8 cellular contexts compared by ENCODE assay signal in genomic region chr9:131046581-131047202, GRCh38. TPM values are rescaled to one million over a fixed set of nuclear protein-coding genes. Genes with fewer than 3 reads are reported as not detected.
DNase-seq lines count a peak whose midpoint lies in the region; ATAC-seq and TF ChIP-seq lines count a peak whose summit lies in the region.

No MANE protein-coding gene starts in this region.

- no peaks in the 10 kb centered on the region for H3K27me3 Mint-ChIP-seq in activated naive CD4-positive, alpha-beta T cell treated with anti-CD3 and anti-CD28 coated beads, Interleukin-2, amount 50 U/mL, for 24 hours

- H3K4me1 ChIP-seq in cardiac muscle cell (ENCODE audit: low read depth) (no peaks in the 10 kb centered on the region), vagina (no peaks in the 10 kb centered on the region)

- TF ChIP-seq POLR2A in vagina (IDR thresholded peaks at IDR 0.05) = no peak

- H3K36me3 ChIP-seq in cardiac muscle cell = no peaks in the 10 kb centered on the region
- peaks cover 0 to 4% of the 10 kb centered on the region in 2 donors for H3K36me3 ChIP-seq in vagina

- TF ChIP-seq CTCF in GM10248 (IDR thresholded peaks at IDR 0.05; ENCODE audit: control extremely low read depth, extremely low read depth, low read depth, missing control alignments) (peak; percentile 96), LNCAP (IDR thresholded peaks at IDR 0.05) (peak; percentile 96), cardiac muscle cell (IDR thresholded peaks at IDR 0.05; ENCODE audit: low read depth, low read length) (peak; percentile 94), vagina (IDR thresholded peaks at IDR 0.05) (peak; percentile 84 to 90 (median 85))

- H3K9me3 Mint-ChIP-seq in activated naive CD4-positive, alpha-beta T cell treated with anti-CD3 and anti-CD28 coated beads, Interleukin-2, amount 50 U/mL, for 24 hours = no peaks in the 10 kb centered on the region

- H3K27ac ChIP-seq in cardiac muscle cell = no peak overlapping the region
- H3K27ac ChIP-seq in vagina = no peak overlapping the region

- H3K9me3 ChIP-seq in cardiac muscle cell (ENCODE audit: low read depth) = no peaks in the 10 kb centered on the region
- no peaks in the 10 kb centered on the region for H3K9me3 ChIP-seq in vagina

- DNase-seq in GM10248 (ENCODE audit: extremely low spot score) = peak; percentile 88
- peak; percentile 46 for DNase-seq in SKM-1 treated with dmso at 0.1 percent for 144 hours (lab: John Stamatoyannopoulos, UW; ENCODE audit: unreplicated experiment)
- DNase-seq in cardiac muscle cell (ENCODE audit: low read depth in 1 of 2, low spot score in 1 of 2) = peak; percentile 73 to 86
- DNase-seq in putamen (ENCODE audit: low spot score) = peak; percentile 55
- DNase-seq in vagina (ENCODE audit: extremely low spot score in 2 of 2) = no peak

- POLR2A ChIA-PET in GM10248 (lab: Yijun Ruan, JAX) = no interaction called here

- no peaks in the 10 kb centered on the region for H3K36me3 Mint-ChIP-seq in activated naive CD4-positive, alpha-beta T cell treated with anti-CD3 and anti-CD28 coated beads, Interleukin-2, amount 50 U/mL, for 24 hours

- no peak for ATAC-seq in HG03095 (IDR thresholded peaks at IDR 0.05; ENCODE audit: unreplicated experiment)

- H3K4me3 ChIP-seq in cardiac muscle cell = no peak overlapping the region
- H3K4me3 ChIP-seq in vagina = no peak overlapping the region

- CTCF ChIA-PET in GM10248 (lab: Yijun Ruan, JAX) = interaction anchor here (0.6 to 4.7 kb wide), 49 partner anchors 10 to 584 kb away, joined by 3 to 73 read pairs (median 4); partner anchors contain the start of gene EXOSC2

- H3K27ac Mint-ChIP-seq in activated naive CD4-positive, alpha-beta T cell treated with anti-CD3 and anti-CD28 coated beads, Interleukin-2, amount 50 U/mL, for 24 hours = no peak overlapping the region

- peaks cover 9% of the 10 kb centered on the region for H3K4me1 Mint-ChIP-seq in activated naive CD4-positive, alpha-beta T cell treated with anti-CD3 and anti-CD28 coated beads, Interleukin-2, amount 50 U/mL, for 24 hours

- peak overlapping the region; percentile 42 for H3K4me3 Mint-ChIP-seq in activated naive CD4-positive, alpha-beta T cell treated with anti-CD3 and anti-CD28 coated beads, Interleukin-2, amount 50 U/mL, for 24 hours

- intact Hi-C loops in vagina (cut with DNase I) = loop anchor here (5.0 to 10.0 kb wide), 2 partner anchors 172 to 344 kb away; no protein-coding TSS in a partner anchor

- no peaks in the 10 kb centered on the region for H3K27me3 ChIP-seq in cardiac muscle cell
- no peaks in the 10 kb centered on the region for H3K27me3 ChIP-seq in vagina

RNA-seq across cellular contexts. Expression of gene LAMC3, which starts 37.7 kb away (rescaled TPM):
- total RNA-seq in cardiac muscle cell (7.5 and 14.0 TPM in 2 replicates), vagina (13.3 TPM)
- polyA plus RNA-seq in cardiac muscle cell = 5.4 and 7.6 TPM in 2 replicates

RNA-seq across cellular contexts. Expression of gene AIF1L, which starts 49.6 kb away (rescaled TPM):
- total RNA-seq in cardiac muscle cell = 14.2 and 14.3 TPM in 2 replicates
- polyA plus RNA-seq in cardiac muscle cell = 18.8 and 25.9 TPM in 2 replicates
- 16.2 TPM for total RNA-seq in vagina

Comparison
In these comparisons a context has a peak if more than half of its experiments do, and no peak if none do; other contexts are left out.
1. DNase-seq: peak in GM10248 (single experiment), SKM-1 treated with dmso at 0.1 percent for 144 hours (single experiment), cardiac muscle cell (2 of 2) and putamen (single experiment); none in vagina (0 of 2).
2. Peak in every context shown above with its lines, with median percentiles within 50 percentile points of each other: CTCF ChIP-seq.